ENCODE assay signal across 9 cellular contexts in genomic region chr11:120108154-120108784, GRCh38. TPM values are rescaled to one million over a fixed set of nuclear protein-coding genes. Genes with fewer than 3 reads are reported as not detected.
DNase-seq lines count a peak whose midpoint lies in the region; ATAC-seq and TF ChIP-seq lines count a peak whose summit lies in the region.
"Had no signal": no experiment of that assay in that cellular context is flagged by ENCODE, and none has a peak within 500 bp of the region (broad histone marks: within the 10 kb centered on the region; RNA-seq: fewer than 3 reads in every experiment).

No MANE protein-coding gene starts in this region.

- ATAC-seq in Right ventricle myocardium inferior, result peak; percentile 76
- ATAC-seq in activated naive CD8-positive, alpha-beta T cell treated with anti-CD3 and anti-CD28 coated beads, Interleukin-2, amount 50 U/mL, for 24 hours, result peak; percentile 62
- ATAC-seq in left cardiac atrium, result peak; percentile 90 to 93
- ATAC-seq in HG02973 (IDR thresholded peaks at IDR 0.05; ENCODE audit: unreplicated experiment), result no peak

- DNase-seq in Right ventricle myocardium inferior (ENCODE audit: missing footprints) (peak; percentile 74), cardiac septum (ENCODE audit: low spot score) (no peak), LNCaP clone FGC (ENCODE audit: low read depth) (no peak), SW480 (ENCODE audit: low spot score) (peak; percentile 49), left cardiac atrium (peak; percentile 72), retina (peak; percentile 88)
- peak; percentile 66 for DNase-seq in activated naive CD8-positive, alpha-beta T cell treated with anti-CD3 and anti-CD28 coated beads, Interleukin-2, amount 50 U/mL, for 24 hours

- no peak overlapping the region for H3K27ac Mint-ChIP-seq in activated naive CD8-positive, alpha-beta T cell treated with anti-CD3 and anti-CD28 coated beads, Interleukin-2, amount 50 U/mL, for 24 hours

- H3K4me3 Mint-ChIP-seq in activated naive CD8-positive, alpha-beta T cell treated with anti-CD3 and anti-CD28 coated beads, Interleukin-2, amount 50 U/mL, for 24 hours, result no peak overlapping the region

- H3K4me3 ChIP-seq in LNCaP clone FGC (ENCODE audit: low read depth, low read length), result no peak overlapping the region

- intact Hi-C loops in Right ventricle myocardium inferior (cut with DNase I) (loop anchor here (1.0 to 5.0 kb wide), 3 partner anchors 381 to 627 kb away; partner anchors contain the start of gene NECTIN1), cardiac septum (cut with DNase I) (loop anchor here (2.0 kb wide), 1 partner anchor 627 kb away; no protein-coding TSS in a partner anchor), left cardiac atrium (cut with DNase I) (loop anchor here (1.0 to 10.0 kb wide), 5 partner anchors 426 to 626 kb away; no protein-coding TSS in a partner anchor)

- H3K9me3 Mint-ChIP-seq in activated naive CD8-positive, alpha-beta T cell treated with anti-CD3 and anti-CD28 coated beads, Interleukin-2, amount 50 U/mL, for 24 hours, result no peaks in the 10 kb centered on the region

- no peaks in the 10 kb centered on the region for H3K36me3 Mint-ChIP-seq in activated naive CD8-positive, alpha-beta T cell treated with anti-CD3 and anti-CD28 coated beads, Interleukin-2, amount 50 U/mL, for 24 hours (ENCODE audit: low read depth)

- H3K4me1 Mint-ChIP-seq in activated naive CD8-positive, alpha-beta T cell treated with anti-CD3 and anti-CD28 coated beads, Interleukin-2, amount 50 U/mL, for 24 hours, result no peaks in the 10 kb centered on the region

- peaks cover 11% of the 10 kb centered on the region for H3K27me3 Mint-ChIP-seq in activated naive CD8-positive, alpha-beta T cell treated with anti-CD3 and anti-CD28 coated beads, Interleukin-2, amount 50 U/mL, for 24 hours

- peak; percentile 98 for TF ChIP-seq CTCF in LNCaP clone FGC (IDR thresholded peaks at IDR 0.05; ENCODE audit: control insufficient read depth, extremely low read depth, insufficient read depth)

RNA-seq across cellular contexts. Expression of gene TRIM29, which starts 29.6 kb away (rescaled TPM):
- total RNA-seq in Right ventricle myocardium inferior, result not detected
- total RNA-seq in cardiac septum, result not detected
- total RNA-seq in left cardiac atrium, result under 1 TPM in 1 of 2 donors, not detected in 1; 0.50 TPM
- total RNA-seq: pulmonary artery endothelial cell had no signal

Comparison
In these comparisons a context has a peak if more than half of its experiments do, and no peak if none do; other contexts are left out.
1. DNase-seq: peak in Right ventricle myocardium inferior (single experiment), SW480 (single experiment), activated naive CD8-positive, alpha-beta T cell treated with anti-CD3 and anti-CD28 coated beads, Interleukin-2, amount 50 U/mL, for 24 hours (single experiment), left cardiac atrium (single experiment) and retina (single experiment); none in cardiac septum (single experiment) and LNCaP clone FGC (single experiment).